37 cellular contexts compared by ENCODE assay signal in the genomic region with DNA sequence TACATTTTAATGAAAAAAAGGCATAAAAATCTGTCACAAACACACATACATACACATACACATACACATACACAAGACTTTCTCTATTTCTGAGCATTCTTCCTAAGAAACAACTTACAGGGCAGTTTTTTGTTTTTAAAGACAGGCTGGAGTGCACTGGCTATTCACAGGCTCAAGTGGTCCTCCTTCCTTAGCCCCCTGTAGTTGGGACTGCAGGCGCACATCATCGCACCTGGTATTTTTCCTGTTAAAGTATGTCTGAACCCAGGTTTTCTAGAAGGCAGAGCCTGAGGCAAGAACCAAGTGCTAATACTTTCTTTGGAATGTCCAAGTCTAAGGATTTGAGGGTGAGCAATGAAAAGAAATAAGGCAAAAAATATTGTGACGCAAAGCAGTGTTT.
"Had no signal": no experiment of that assay in that cellular context is flagged by ENCODE, and none has a peak within 500 bp of the region (broad histone marks: within the 10 kb centered on the region; RNA-seq: fewer than 3 reads in every experiment).

No MANE protein-coding gene starts in this region.

- H3K4me3 Mint-ChIP-seq: activated CD4-positive, alpha-beta memory T cell treated with anti-CD3 and anti-CD28 coated beads, Interleukin-2, amount 10 ng/mL, durations not matched to agents 7 days and 5 days; activated CD4-positive, alpha-beta T cell treated with anti-CD3 and anti-CD28 coated beads for 36 hours; activated CD4-positive, alpha-beta T cell treated with anti-CD3 and anti-CD28 coated beads, Interleukin-2, amount 10 ng/mL, durations not matched to agents 7 days and 5 days; activated CD8-positive, alpha-beta memory T cell treated with anti-CD3 and anti-CD28 coated beads, Interleukin-2, amount 10 ng/mL, durations not matched to agents 7 days and 5 days; activated CD8-positive, alpha-beta T cell treated with anti-CD3 and anti-CD28 coated beads, Interleukin-2, amount 10 ng/mL, durations not matched to agents 7 days and 5 days; activated naive CD4-positive, alpha-beta T cell treated with anti-CD3 and anti-CD28 coated beads, Interleukin-2, amount 10 ng/mL, durations not matched to agents 7 days and 5 days; activated naive CD4-positive, alpha-beta T cell treated with anti-CD3 and anti-CD28 coated beads, Interleukin-2, amount 50 U/mL, for 24 hours; activated naive CD8-positive, alpha-beta T cell; activated naive CD8-positive, alpha-beta T cell treated with anti-CD3 and anti-CD28 coated beads, Interleukin-2, amount 10 ng/mL, durations not matched to agents 7 days and 5 days; activated naive CD8-positive, alpha-beta T cell treated with anti-CD3 and anti-CD28 coated beads, Interleukin-2, amount 50 U/mL, for 24 hours; activated T-cell treated with anti-CD3 and anti-CD28 coated beads, Interleukin-2, amount 50 U/mL, for 24 hours; brain; central memory CD8-positive, alpha-beta T cell; T-helper 1 cell treated with Interleukin-12 subunit alpha and Interleukin-12 subunit beta and Interleukin-4 antibody, amounts not matched to agents 30 μg/mL and 1 μg/mL, for 36 hours; T-helper 2 cell treated with Interferon-gamma antibody and Interleukin-4, amounts not matched to agents 5 μg/mL and 100 μg/mL, for 36 hours had no signal

- H3K4me1 Mint-ChIP-seq: activated CD4-positive, alpha-beta memory T cell treated with anti-CD3 and anti-CD28 coated beads, Interleukin-2, amount 10 ng/mL, durations not matched to agents 7 days and 5 days; activated CD4-positive, alpha-beta T cell treated with anti-CD3 and anti-CD28 coated beads for 36 hours; activated CD4-positive, alpha-beta T cell treated with anti-CD3 and anti-CD28 coated beads, Interleukin-2, amount 10 ng/mL, durations not matched to agents 7 days and 5 days; activated CD8-positive, alpha-beta memory T cell treated with anti-CD3 and anti-CD28 coated beads, Interleukin-2, amount 10 ng/mL, durations not matched to agents 7 days and 5 days; activated naive CD4-positive, alpha-beta T cell treated with anti-CD3 and anti-CD28 coated beads, Interleukin-2, amount 10 ng/mL, durations not matched to agents 7 days and 5 days; activated naive CD4-positive, alpha-beta T cell treated with anti-CD3 and anti-CD28 coated beads, Interleukin-2, amount 50 U/mL, for 24 hours; activated naive CD8-positive, alpha-beta T cell treated with anti-CD3 and anti-CD28 coated beads, Interleukin-2, amount 10 ng/mL, durations not matched to agents 7 days and 5 days; activated naive CD8-positive, alpha-beta T cell treated with anti-CD3 and anti-CD28 coated beads, Interleukin-2, amount 50 U/mL, for 24 hours; brain; central memory CD8-positive, alpha-beta T cell had no signal

- H3K27me3 ChIP-seq: ascending aorta, cardiac muscle cell had no signal

- FAIRE-seq: bronchial epithelial cell had no signal

- H3K27ac ChIP-seq: ascending aorta, cardiac muscle cell had no signal

- H3K27me3 Mint-ChIP-seq: activated CD4-positive, alpha-beta T cell treated with anti-CD3 and anti-CD28 coated beads for 36 hours; activated naive CD4-positive, alpha-beta T cell treated with anti-CD3 and anti-CD28 coated beads, Interleukin-2, amount 50 U/mL, for 24 hours; activated naive CD8-positive, alpha-beta T cell; activated naive CD8-positive, alpha-beta T cell treated with anti-CD3 and anti-CD28 coated beads, Interleukin-2, amount 50 U/mL, for 24 hours; activated T-cell treated with anti-CD3 and anti-CD28 coated beads, Interleukin-2, amount 50 U/mL, for 24 hours; brain had no signal

- H3K4me1 ChIP-seq: ascending aorta had no signal

- H3K27ac Mint-ChIP-seq: activated CD4-positive, alpha-beta memory T cell treated with anti-CD3 and anti-CD28 coated beads, Interleukin-2, amount 10 ng/mL, durations not matched to agents 7 days and 5 days; activated CD4-positive, alpha-beta T cell treated with anti-CD3 and anti-CD28 coated beads for 36 hours; activated CD4-positive, alpha-beta T cell treated with anti-CD3 and anti-CD28 coated beads, Interleukin-2, amount 10 ng/mL, durations not matched to agents 7 days and 5 days; activated CD8-positive, alpha-beta memory T cell treated with anti-CD3 and anti-CD28 coated beads, Interleukin-2, amount 10 ng/mL, durations not matched to agents 7 days and 5 days; activated CD8-positive, alpha-beta T cell treated with anti-CD3 and anti-CD28 coated beads, Interleukin-2, amount 10 ng/mL, durations not matched to agents 7 days and 5 days; activated naive CD4-positive, alpha-beta T cell treated with anti-CD3 and anti-CD28 coated beads, Interleukin-2, amount 10 ng/mL, durations not matched to agents 7 days and 5 days; activated naive CD4-positive, alpha-beta T cell treated with anti-CD3 and anti-CD28 coated beads, Interleukin-2, amount 50 U/mL, for 24 hours; activated naive CD8-positive, alpha-beta T cell; activated naive CD8-positive, alpha-beta T cell treated with anti-CD3 and anti-CD28 coated beads, Interleukin-2, amount 10 ng/mL, durations not matched to agents 7 days and 5 days; activated naive CD8-positive, alpha-beta T cell treated with anti-CD3 and anti-CD28 coated beads, Interleukin-2, amount 50 U/mL, for 24 hours; activated T-cell treated with anti-CD3 and anti-CD28 coated beads, Interleukin-2, amount 50 U/mL, for 24 hours; activated T-helper 2 cell treated with anti-CD3 and anti-CD28 coated beads, Interferon-gamma antibody, Interleukin-2, Interleukin-4, amounts not matched to agents 10 μg/mL and 5 μg/mL and 100 μg/mL, durations not matched to agents 14 hours and 24 hours and 36 hours; brain; T-helper 1 cell treated with Interleukin-12 subunit alpha and Interleukin-12 subunit beta and Interleukin-4 antibody, amounts not matched to agents 30 μg/mL and 1 μg/mL, for 36 hours; T-helper 2 cell treated with Interferon-gamma antibody and Interleukin-4, amounts not matched to agents 5 μg/mL and 100 μg/mL, for 36 hours had no signal

- H3K9me3 Mint-ChIP-seq: activated CD4-positive, alpha-beta T cell treated with anti-CD3 and anti-CD28 coated beads, Interleukin-2, amount 10 ng/mL, durations not matched to agents 7 days and 5 days; activated naive CD4-positive, alpha-beta T cell treated with anti-CD3 and anti-CD28 coated beads, Interleukin-2, amount 10 ng/mL, durations not matched to agents 7 days and 5 days; activated naive CD4-positive, alpha-beta T cell treated with anti-CD3 and anti-CD28 coated beads, Interleukin-2, amount 50 U/mL, for 24 hours; activated naive CD8-positive, alpha-beta T cell treated with anti-CD3 and anti-CD28 coated beads, Interleukin-2, amount 50 U/mL, for 24 hours; activated T-cell treated with anti-CD3 and anti-CD28 coated beads, Interleukin-2, amount 50 U/mL, for 24 hours; activated T-helper 2 cell treated with anti-CD3 and anti-CD28 coated beads, Interferon-gamma antibody, Interleukin-2, Interleukin-4, amounts not matched to agents 10 μg/mL and 5 μg/mL and 100 μg/mL, durations not matched to agents 14 hours and 24 hours and 36 hours; central memory CD8-positive, alpha-beta T cell; T-helper 1 cell treated with Interleukin-12 subunit alpha and Interleukin-12 subunit beta and Interleukin-4 antibody, amounts not matched to agents 30 μg/mL and 1 μg/mL, for 36 hours had no signal

- ATAC-seq: activated CD4-positive, alpha-beta T cell treated with anti-CD3 and anti-CD28 coated beads for 36 hours; activated CD4-positive, CD25-positive, alpha-beta regulatory T cell treated with anti-CD3 and anti-CD28 coated beads, Interleukin-2, amount 50 U/mL, for 24 hours; activated CD8-positive, alpha-beta memory T cell treated with anti-CD3 and anti-CD28 coated beads, Interleukin-2, amount 10 ng/mL, durations not matched to agents 7 days and 5 days; activated CD8-positive, alpha-beta T cell treated with anti-CD3 and anti-CD28 coated beads, Interleukin-2, amount 10 ng/mL, durations not matched to agents 7 days and 5 days; activated naive CD8-positive, alpha-beta T cell treated with anti-CD3 and anti-CD28 coated beads, Interleukin-2, amount 50 U/mL, for 24 hours had no signal

- H3K4me3 ChIP-seq: ascending aorta, cardiac muscle cell had no signal

- DNase-seq: activated CD4-positive, alpha-beta memory T cell treated with anti-CD3 and anti-CD28 coated beads, Interleukin-2, amount 10 ng/mL, durations not matched to agents 7 days and 5 days; activated CD4-positive, alpha-beta T cell treated with anti-CD3 and anti-CD28 coated beads for 1 hour; activated CD4-positive, alpha-beta T cell treated with anti-CD3 and anti-CD28 coated beads for 36 hours; activated CD4-positive, alpha-beta T cell treated with anti-CD3 and anti-CD28 coated beads for 48 hours; activated CD4-positive, alpha-beta T cell treated with anti-CD3 and anti-CD28 coated beads, Interleukin-2, amount 10 ng/mL, durations not matched to agents 7 days and 5 days; activated CD4-positive, alpha-beta T cell treated with anti-CD3 and anti-CD28 coated beads, Interleukin-2, amount 50 U/mL, for 48 hours; activated CD4-positive, CD25-positive, alpha-beta regulatory T cell; activated CD8-positive, alpha-beta memory T cell treated with anti-CD3 and anti-CD28 coated beads for 24 hours; activated CD8-positive, alpha-beta memory T cell treated with anti-CD3 and anti-CD28 coated beads, Interleukin-2, amount 10 ng/mL, durations not matched to agents 7 days and 5 days; activated CD8-positive, alpha-beta memory T cell treated with anti-CD3 and anti-CD28 coated beads, Interleukin-2, amount 50 U/mL, for 48 hours; activated CD8-positive, alpha-beta T cell treated with anti-CD3 and anti-CD28 coated beads, Interleukin-2, amount 10 ng/mL, durations not matched to agents 7 days and 5 days; activated effector memory CD4-positive, alpha-beta T cell treated with Interleukin-2 at 50 U/mL for 16 hours; activated gamma-delta T cell; activated naive CD4-positive, alpha-beta T cell treated with anti-CD3 and anti-CD28 coated beads, Interleukin-2, amount 10 ng/mL, durations not matched to agents 7 days and 5 days; activated naive CD4-positive, alpha-beta T cell treated with Interleukin-2 at 50 U/mL for 16 hours; activated naive CD8-positive, alpha-beta T cell treated with anti-CD3 and anti-CD28 coated beads, Interleukin-2, amount 10 ng/mL, durations not matched to agents 7 days and 5 days; activated naive CD8-positive, alpha-beta T cell treated with anti-CD3 and anti-CD28 coated beads, Interleukin-2, amount 50 U/mL, for 24 hours; activated T-cell treated with anti-CD3 and anti-CD28 coated beads, Interleukin-2, amount 50 U/mL, for 24 hours; activated T-cell treated with anti-CD3 and anti-CD28 coated beads, Interleukin-2, amount 50 U/mL, for 48 hours; amygdala; anterior cingulate cortex; caudate nucleus; cerebellar nuclear complex; T-helper 1 cell; T-helper 2 cell; T-helper 9 cell had no signal

- H3K36me3 ChIP-seq: ascending aorta, cardiac muscle cell had no signal

- H3K36me3 Mint-ChIP-seq: activated CD8-positive, alpha-beta memory T cell treated with anti-CD3 and anti-CD28 coated beads, Interleukin-2, amount 10 ng/mL, durations not matched to agents 7 days and 5 days; activated naive CD4-positive, alpha-beta T cell treated with anti-CD3 and anti-CD28 coated beads, Interleukin-2, amount 10 ng/mL, durations not matched to agents 7 days and 5 days; activated naive CD4-positive, alpha-beta T cell treated with anti-CD3 and anti-CD28 coated beads, Interleukin-2, amount 50 U/mL, for 24 hours; activated naive CD8-positive, alpha-beta T cell; activated naive CD8-positive, alpha-beta T cell treated with anti-CD3 and anti-CD28 coated beads, Interleukin-2, amount 10 ng/mL, durations not matched to agents 7 days and 5 days; brain had no signal
